12 cellular contexts compared by ENCODE assay signal in the genomic region with DNA sequence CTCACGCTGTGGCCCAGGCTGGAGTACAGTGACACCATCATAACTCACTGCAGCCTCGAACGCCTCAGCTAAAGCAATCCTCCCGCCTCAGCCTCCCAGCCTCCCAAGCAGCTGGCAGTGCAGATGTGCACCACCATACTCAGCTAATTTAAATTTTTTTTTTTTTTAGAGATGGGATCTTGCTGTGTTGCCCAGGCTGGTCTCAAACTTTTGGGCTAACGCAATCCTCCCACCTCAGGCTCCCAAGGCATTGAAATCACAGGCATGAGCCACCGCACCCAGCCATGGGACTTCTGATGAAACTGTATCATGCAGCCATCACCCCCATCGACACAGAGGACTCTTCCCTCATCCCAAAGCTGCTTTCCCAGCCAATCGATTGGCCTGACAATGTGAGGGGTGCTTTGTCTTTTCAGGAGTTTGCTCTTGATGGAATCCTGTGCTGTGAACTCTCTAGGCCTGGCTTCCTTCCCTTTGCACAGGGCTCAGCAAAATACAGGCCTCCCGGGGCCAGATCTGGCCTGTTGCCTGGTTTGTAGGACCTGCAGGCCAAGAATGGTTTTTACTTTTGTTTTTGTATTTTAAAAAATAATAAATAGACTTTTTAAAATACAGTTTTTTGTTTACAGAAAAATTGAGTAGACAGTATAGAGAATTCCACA. TPM values are rescaled to one million over a fixed set of nuclear protein-coding genes. Genes with fewer than 3 reads are reported as not detected.
DNase-seq lines count a peak whose midpoint lies in the region; ATAC-seq, FAIRE-seq and TF ChIP-seq lines count a peak whose summit lies in the region.
"Had no signal": no experiment of that assay in that cellular context is flagged by ENCODE, and none has a peak within 500 bp of the region (broad histone marks: within the 10 kb centered on the region; RNA-seq: fewer than 3 reads in every experiment).

No MANE protein-coding gene starts in this region.

- H3K27ac Mint-ChIP-seq in dendritic cell treated with granulocyte-macrophage colony-stimulating factor and Interleukin-4, amounts not matched to agents 40 ng/mL and 50 ng/mL, for 4 days: peak overlapping the region; percentile 84
- H3K27ac Mint-ChIP-seq: effector memory CD8-positive, alpha-beta T cell had no signal

- 74 to 81% methylated on average over 9 of the region's 9 CpGs for WGBS in lung, 2 donors

- H3K27me3 ChIP-seq in lung (ENCODE audit: control insufficient read depth, insufficient read depth): no peaks in the 10 kb centered on the region
- no peaks in the 10 kb centered on the region for H3K27me3 ChIP-seq in upper lobe of right lung

- H3K9me3 ChIP-seq in lung (ENCODE audit: control insufficient read depth in 2 of 2, insufficient read depth in 1 of 2, low read length in 1 of 2) (no peaks in the 10 kb centered on the region), upper lobe of right lung (no peaks in the 10 kb centered on the region), mucosa of descending colon (no peaks in the 10 kb centered on the region)

- H3K4me1 Mint-ChIP-seq in dendritic cell treated with granulocyte-macrophage colony-stimulating factor and Interleukin-4, amounts not matched to agents 40 ng/mL and 50 ng/mL, for 4 days (ENCODE audit: low read depth): peaks cover 52% of the 10 kb centered on the region

- intact Hi-C loops in dendritic cell treated with granulocyte-macrophage colony-stimulating factor and Interleukin-4, amounts not matched to agents 40 ng/mL and 50 ng/mL, for 4 days (cut with micrococcal nuclease): no loop called here
- intact Hi-C loops in upper lobe of right lung (cut with DNase I): no loop called here
- intact Hi-C loops in mucosa of descending colon (cut with DNase I, micrococcal nuclease): no loop called here

- H3K4me3 Mint-ChIP-seq in dendritic cell treated with granulocyte-macrophage colony-stimulating factor and Interleukin-4, amounts not matched to agents 40 ng/mL and 50 ng/mL, for 4 days: no peak overlapping the region
- H3K4me3 Mint-ChIP-seq: effector memory CD8-positive, alpha-beta T cell had no signal

- H3K9me3 Mint-ChIP-seq in dendritic cell treated with granulocyte-macrophage colony-stimulating factor and Interleukin-4, amounts not matched to agents 40 ng/mL and 50 ng/mL, for 4 days: peaks cover 8% of the 10 kb centered on the region
- H3K9me3 Mint-ChIP-seq: effector memory CD8-positive, alpha-beta T cell had no signal

- H3K36me3 Mint-ChIP-seq in dendritic cell treated with granulocyte-macrophage colony-stimulating factor and Interleukin-4, amounts not matched to agents 40 ng/mL and 50 ng/mL, for 4 days (ENCODE audit: low read depth): no peaks in the 10 kb centered on the region

- peaks cover 0 to 20% of the 10 kb centered on the region in 2 donors for H3K4me1 ChIP-seq in lung (ENCODE audit: control insufficient read depth in 2 of 2, insufficient read depth in 2 of 2, low read length in 2 of 2)
- peaks cover 33% of the 10 kb centered on the region for H3K4me1 ChIP-seq in upper lobe of right lung
- H3K4me1 ChIP-seq in mucosa of descending colon (ENCODE audit: low read depth): peaks cover 12% of the 10 kb centered on the region

- H3K36me3 ChIP-seq in lung (ENCODE audit: control insufficient read depth in 2 of 2, insufficient read depth in 2 of 2, low read length in 2 of 2): no peaks in the 10 kb centered on the region
- H3K36me3 ChIP-seq in upper lobe of right lung: no peaks in the 10 kb centered on the region
- H3K36me3 ChIP-seq in mucosa of descending colon (ENCODE audit: low read depth): no peaks in the 10 kb centered on the region

- no peak for FAIRE-seq in GM12891 (lab: Jason Lieb, UNC)

- DNase-seq in NCI-H1092 treated with DMSO at 0.1 percent for 48 hours (lab: John Stamatoyannopoulos, UW) (peak; percentile 29), NCI-H1092 (lab: John Stamatoyannopoulos, UW) (no peak), lung (ENCODE audit: low spot score) (no peak), upper lobe of right lung (no peak), mucosa of descending colon (no peak), GM12891 (ENCODE audit: insufficient read length, low spot score) (no peak)
- DNase-seq in activated T-cell treated with anti-CD3 and anti-CD28 coated beads, Interleukin-2, amount 50 U/mL, for 1 hour: no peak
- DNase-seq: 8988T; activated CD8-positive, alpha-beta memory T cell treated with anti-CD3 and anti-CD28 coated beads, Interleukin-2, amount 50 U/mL, for 4 hours; effector memory CD8-positive, alpha-beta T cell; NCI-H187 treated with DMSO at 0.1 percent for 48 hours had no signal

- ATAC-seq in lung (ENCODE audit: insufficient read depth, low FRiP score) (no peak), upper lobe of right lung (no peak), mucosa of descending colon (no peak)

- no peak for TF ChIP-seq POLR2A in GM12891 (IDR thresholded peaks at IDR 0.05; ENCODE audit: low read depth, low read length)

- no peak for TF ChIP-seq CTCF in lung (IDR thresholded peaks at IDR 0.05; ENCODE audit: control extremely low read depth, extremely low read depth)
- TF ChIP-seq CTCF in upper lobe of right lung (IDR thresholded peaks at IDR 0.05): no peak
- no peak for TF ChIP-seq CTCF in mucosa of descending colon (IDR thresholded peaks at IDR 0.05)

- H3K27ac ChIP-seq in lung (ENCODE audit: low read depth in 1 of 2, low read length in 1 of 2) (peak overlapping the region; percentile 21 to 69), upper lobe of right lung (peak overlapping the region; percentile 76)

- H3K27me3 Mint-ChIP-seq in dendritic cell treated with granulocyte-macrophage colony-stimulating factor and Interleukin-4, amounts not matched to agents 40 ng/mL and 50 ng/mL, for 4 days: peaks cover 14% of the 10 kb centered on the region

- H3K4me3 ChIP-seq in lung (no peak overlapping the region), upper lobe of right lung (no peak overlapping the region), mucosa of descending colon (no peak overlapping the region)

TF ChIP-seq in GM12891, 5 proteins besides CTCF, POLR2A, EP300 and RAD21:
- no peak for TF ChIP-seq POU2F2 (IDR thresholded peaks at IDR 0.05; ENCODE audit: low read depth, low read length)
- TF ChIP-seq PAX5 (IDR thresholded peaks at IDR 0.05; ENCODE audit: insufficient read depth, low read length, severe bottlenecking): no peak
- no peak for TF ChIP-seq POLR2AphosphoS5 (IDR thresholded peaks at IDR 0.05; ENCODE audit: low read depth, low read length)
- TF ChIP-seq SPI1 (IDR thresholded peaks at IDR 0.05; ENCODE audit: low read depth, low read length): no peak
- TF ChIP-seq TAF1 (IDR thresholded peaks at IDR 0.05; ENCODE audit: low read depth, low read length): no peak

RNA-seq across cellular contexts. Expression of gene NCOR2, which starts 59.6 kb away (rescaled TPM):
- total RNA-seq in lung (100 to 1,000 TPM; 166 to 361 TPM), upper lobe of right lung (336 TPM), mucosa of descending colon (100 to 1,000 TPM; 159 to 269 (median 161) TPM)
- polyA plus RNA-seq in lung: 10 to 100 TPM; 81.4 to 98.7 TPM
- 66.2 TPM for polyA plus RNA-seq in GM12891 (2012; ENCODE audit: low read depth, missing spikeins)
